13 cellular contexts compared by ENCODE assay signal in the genomic region with DNA sequence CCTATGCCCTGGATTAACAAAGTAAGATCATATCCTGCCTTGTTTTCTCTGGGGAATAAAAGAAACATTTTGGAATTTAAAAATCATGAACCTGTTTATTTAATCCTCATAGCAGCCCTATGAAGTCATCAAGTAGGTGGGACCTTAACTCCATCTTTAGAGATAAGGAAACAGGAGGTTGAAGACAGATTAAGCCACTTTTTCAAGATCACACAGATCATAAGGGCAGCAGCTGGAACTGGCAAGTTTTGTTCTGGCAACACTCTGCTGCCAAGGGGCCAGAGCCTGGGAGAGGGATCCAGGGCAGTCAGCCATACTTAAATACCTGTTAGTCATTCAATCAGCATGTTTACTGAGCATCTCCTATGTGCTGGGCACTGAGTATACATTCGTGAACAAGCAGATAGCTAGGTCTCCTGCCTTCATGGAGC.
DNase-seq lines count a peak whose midpoint lies in the region; TF ChIP-seq lines count a peak whose summit lies in the region.
"Had no signal": no experiment of that assay in that cellular context is flagged by ENCODE, and none has a peak within 500 bp of the region (broad histone marks: within the 10 kb centered on the region; RNA-seq: fewer than 3 reads in every experiment).

No MANE protein-coding gene starts in this region.

- DNase-seq in EL (peak; percentile 66), RPMI7951 (ENCODE audit: low read depth) (peak; percentile 6), fibroblast of pulmonary artery (ENCODE audit: low read depth) (peak; percentile 47), retinal pigment epithelial cell (ENCODE audit: low read depth) (peak; percentile 46), germinal center (ENCODE audit: low spot score) (no peak), WERI-Rb-1 (no peak), SKM-1 (lab: John Stamatoyannopoulos, UW; ENCODE audit: unreplicated experiment) (no peak), NCI-H1930 (lab: John Stamatoyannopoulos, UW) (no peak)
- DNase-seq: activated CD4-positive, alpha-beta T cell treated with anti-CD3 and anti-CD28 coated beads for 1 hour; dorsolateral prefrontal cortex; NCI-H524; retina; stomach had no signal

- H3K27me3 ChIP-seq in WERI-Rb-1 (ENCODE audit: insufficient read depth, low read depth, severe bottlenecking) = no peaks in the 10 kb centered on the region
- H3K27me3 ChIP-seq: dorsolateral prefrontal cortex, stomach had no signal

- no peaks in the 10 kb centered on the region for H3K36me3 ChIP-seq in WERI-Rb-1
- H3K36me3 ChIP-seq: stomach had no signal

- TF ChIP-seq CTCF in fibroblast of pulmonary artery (IDR thresholded peaks at IDR 0.05; ENCODE audit: low read length, missing control alignments) (no peak), retinal pigment epithelial cell (conservative IDR thresholded peaks at IDR 0.05; ENCODE audit: low read depth, low read length) (no peak), WERI-Rb-1 (IDR thresholded peaks at IDR 0.05; ENCODE audit: low read depth, low read length) (no peak)

- H3K9me3 ChIP-seq in WERI-Rb-1 (ENCODE audit: severe bottlenecking) = no peaks in the 10 kb centered on the region
- H3K9me3 ChIP-seq: stomach had no signal

- no peak overlapping the region for H3K27ac ChIP-seq in WERI-Rb-1

- H3K4me3 ChIP-seq in fibroblast of pulmonary artery (replicated peaks; ENCODE audit: low read depth, low read length) = no peak overlapping the region
- H3K4me3 ChIP-seq in retinal pigment epithelial cell (ENCODE audit: low read length) = no peak overlapping the region
- H3K4me3 ChIP-seq in WERI-Rb-1 (ENCODE audit: low read depth, low read length) = no peak overlapping the region
- H3K4me3 ChIP-seq: dorsolateral prefrontal cortex, stomach had no signal

Comparison
In these comparisons a context has a peak if more than half of its experiments do, and no peak if none do; other contexts are left out.
1. DNase-seq: peak in EL (single experiment), RPMI7951 (single experiment), fibroblast of pulmonary artery (single experiment) and retinal pigment epithelial cell (single experiment); none in germinal center (single experiment), WERI-Rb-1 (single experiment), SKM-1 (single experiment) and NCI-H1930 (0 of 2).